8 cellular contexts compared by ENCODE assay signal in genomic region chr16:15857779-15858560, GRCh38. TPM values are rescaled to one million over a fixed set of nuclear protein-coding genes. Genes with fewer than 3 reads are reported as not detected.
A peak's percentile ranks its signal among the peaks of the same experiment; 100 is the strongest.
DNase-seq lines count a peak whose midpoint lies in the region; ATAC-seq and TF ChIP-seq lines count a peak whose summit lies in the region.

No MANE protein-coding gene starts in this region.

- H3K9me3 ChIP-seq in uterus, result no peaks in the 10 kb centered on the region

- no peak overlapping the region for H3K27ac Mint-ChIP-seq in HFFc6

- H3K9me3 Mint-ChIP-seq in HFFc6, result peaks cover 3% of the 10 kb centered on the region; the same call in 1 of the 2 replicates

- H3K36me3 ChIP-seq in uterus, result no peaks in the 10 kb centered on the region

- peak overlapping the region; percentile 89 for H3K4me3 Mint-ChIP-seq in HFFc6

- TF ChIP-seq CTCF in HFFc6 (IDR thresholded peaks at IDR 0.05) (no peak), uterus (IDR thresholded peaks at IDR 0.05) (no peak)

- ATAC-seq in HG03045 (IDR thresholded peaks at IDR 0.05; ENCODE audit: unreplicated experiment), result no peak
- no peak for ATAC-seq in GM18519 (IDR thresholded peaks at IDR 0.05; ENCODE audit: low FRiP score, unreplicated experiment)

- peak overlapping the region; percentile 47 to 56 for H3K4me3 ChIP-seq in uterus

- H3K4me1 Mint-ChIP-seq in HFFc6 (ENCODE audit: low read depth), result peaks cover 10% of the 10 kb centered on the region

- peaks cover 29% of the 10 kb centered on the region for H3K27me3 Mint-ChIP-seq in HFFc6 (ENCODE audit: insufficient read depth)

- H3K27me3 ChIP-seq in uterus, result no peaks in the 10 kb centered on the region

- intact Hi-C loops in uterus (cut with DNase I; ENCODE audit: low total_unique reads), result no loop called here

- H3K36me3 Mint-ChIP-seq in HFFc6 (ENCODE audit: low read depth), result no peaks in the 10 kb centered on the region

- peak; percentile 40 for DNase-seq in 8988T
- DNase-seq in HFFc6, result no peak
- DNase-seq in dedifferentiated amniotic fluid mesenchymal stem cell (ENCODE audit: extremely low spot score), result peak; percentile 40
- DNase-seq in lung microvascular endothelial cell (ENCODE audit: low read depth in 2 of 2), result peak; percentile 30 to 45
- peak; percentile 74 to 79 for DNase-seq in uterus
- DNase-seq in stimulated activated naive CD4-positive, alpha-beta T cell treated with Interleukin-2 at 50 U/mL for 16 hours (lab: John Stamatoyannopoulos, UW), result no peak

- no peaks in the 10 kb centered on the region for H3K4me1 ChIP-seq in uterus

- TF ChIP-seq POLR2A in uterus (IDR thresholded peaks at IDR 0.05), result peak; percentile 19 to 47

- peak overlapping the region; percentile 88 to 92 for H3K27ac ChIP-seq in uterus

RNA-seq across cellular contexts. Expression of gene MYH11, which starts 1.1 kb away (rescaled TPM):
- total RNA-seq in HFFc6 (2021; fragmentation: NEBNext Ultra II Directional; extraction: Animal tissue kit (Norgen Biotek cat#: 25700)), result under 1 TPM in 4 of 6 experiments, not detected in 2; 0.02 to 0.23 (median 0.21) TPM
- total RNA-seq in lung microvascular endothelial cell, result under 0.01 TPM in 1 of 2 replicates, not detected in the other
- total RNA-seq in uterus, result 1,000 to 10,000 TPM in 2 of 4 donors, 100 to 1,000 TPM in 2; 447 to 1,893 (median 822) TPM

RNA-seq across cellular contexts. Expression of gene CEP20, which starts 30.4 kb away (rescaled TPM):
- total RNA-seq in HFFc6 (2021; fragmentation: NEBNext Ultra II Directional; extraction: Animal tissue kit (Norgen Biotek cat#: 25700)), result 10 to 100 TPM; 40.1 to 57.5 (median 49.4) TPM
- 14.4 and 18.1 TPM in 2 replicates for total RNA-seq in lung microvascular endothelial cell
- 100 to 1,000 TPM in 1 of 4 donors, 10 to 100 TPM in 3; 13.8 to 101 (median 47.9) TPM for total RNA-seq in uterus

Comparison
In these comparisons a context has a peak if more than half of its experiments do, and no peak if none do; other contexts are left out.
1. DNase-seq: peak in 8988T (single experiment), dedifferentiated amniotic fluid mesenchymal stem cell (single experiment), lung microvascular endothelial cell (2 of 2) and uterus (2 of 2); none in HFFc6 (single experiment) and stimulated activated naive CD4-positive, alpha-beta T cell treated with Interleukin-2 at 50 U/mL for 16 hours (single experiment).
2. RNA of gene MYH11, which starts 1.1 kb away (total RNA-seq): 447 to 1,893 TPM in uterus; 0.02 to 0.23 TPM in HFFc6 and under 0.01 TPM in lung microvascular endothelial cell; every median in the first group is over 100 times any median in the second.